8 cellular contexts compared by ENCODE assay signal in the genomic region with DNA sequence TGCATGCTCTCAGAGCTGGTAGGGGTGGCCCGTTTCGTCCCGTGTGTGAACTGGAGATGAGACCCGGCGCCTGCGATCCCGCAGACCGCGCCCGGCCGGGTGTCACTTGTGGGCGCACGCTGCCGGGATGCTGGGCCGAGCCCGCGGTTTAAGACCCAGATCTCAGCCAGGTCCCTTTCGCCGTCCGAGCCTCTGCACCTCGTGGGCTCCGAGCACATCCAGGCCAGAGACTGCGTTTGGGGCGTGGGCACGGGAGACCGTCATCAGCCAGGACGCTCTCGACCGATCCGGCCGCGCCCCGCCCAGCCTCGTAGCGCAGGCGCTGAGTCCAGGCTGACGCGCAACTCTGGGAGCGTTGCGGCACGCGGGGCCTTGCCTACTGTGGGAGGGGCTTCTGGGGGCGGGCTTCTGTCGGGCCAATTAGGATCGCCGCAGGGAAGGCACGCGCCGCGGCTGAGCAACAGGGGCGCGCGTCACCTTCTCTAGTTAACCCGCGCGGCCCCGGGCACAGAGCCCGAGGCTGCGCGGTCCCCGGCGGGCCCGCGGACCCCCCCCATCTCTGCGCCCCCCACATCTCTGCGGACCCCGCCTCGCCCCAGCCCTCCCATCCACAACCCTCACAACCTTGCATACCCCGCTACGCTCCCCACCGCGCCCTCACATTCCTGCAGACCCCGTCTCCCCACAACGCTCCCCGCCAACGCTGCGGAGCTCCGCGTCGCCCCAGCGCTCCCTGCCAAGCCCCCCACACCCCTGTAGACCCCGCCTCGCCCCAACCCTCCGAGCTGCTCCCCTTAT. TPM values are rescaled to one million over a fixed set of nuclear protein-coding genes. Genes with fewer than 3 reads are reported as not detected.
DNase-seq lines count a peak whose midpoint lies in the region; ATAC-seq and TF ChIP-seq lines count a peak whose summit lies in the region.

No MANE protein-coding gene starts in this region.

- H3K4me1 Mint-ChIP-seq in WTC11: 0 out of 2 replicates have a peak, but pooled peaks cover 5% of the 10 kb centered on the region

- H3K9me3 Mint-ChIP-seq in WTC11: no peaks in the 10 kb centered on the region

- peak overlapping the region; percentile 98 for H3K27ac Mint-ChIP-seq in WTC11

- TF ChIP-seq CTCF in WTC11 (IDR thresholded peaks at IDR 0.05): no peak
- TF ChIP-seq CTCF in cardiac fibroblast (IDR thresholded peaks at IDR 0.05; ENCODE audit: low read depth, low read length): no peak

- no peaks in the 10 kb centered on the region for H3K36me3 Mint-ChIP-seq in WTC11

- H3K27me3 Mint-ChIP-seq in WTC11 (ENCODE audit: low read depth): peaks cover 8% of the 10 kb centered on the region; the same call in 1 of the 2 replicates

- H3K4me3 ChIP-seq in cardiac fibroblast (replicated peaks in 1 of 2; ENCODE audit: low read depth in 2 of 2, low read length in 2 of 2): peak overlapping the region; percentile 61 to 63

- peak; percentile 71 for ATAC-seq in GM18907 (IDR thresholded peaks at IDR 0.05; ENCODE audit: unreplicated experiment)
- peak; percentile 66 for ATAC-seq in HG03139 (IDR thresholded peaks at IDR 0.05; ENCODE audit: unreplicated experiment)
- ATAC-seq in WTC11: peak; percentile 88

- DNase-seq in ACHN (peak; percentile 99), NCI-H2227 (lab: John Stamatoyannopoulos, UW; ENCODE audit: unreplicated experiment) (peak; percentile 99), WTC11 (ENCODE audit: low spot score) (peak; percentile 98), cardiac fibroblast (ENCODE audit: low read depth in 2 of 2) (peak; percentile 97 to 98), iris pigment epithelial cell (ENCODE audit: low read depth) (peak; percentile 97)
- DNase-seq in stimulated activated CD4-positive, alpha-beta T cell treated with anti-CD3 and anti-CD28 coated beads, Interleukin-12 subunit alpha, Interleukin-12 subunit beta, amount 100 ng/mL, for 24 hours (ENCODE audit: low read depth in 2 of 2): peak; percentile 93 to 98

- H3K4me3 Mint-ChIP-seq in WTC11: peak overlapping the region; percentile 94

- POLR2A ChIA-PET in WTC11 (lab: Charles Lee): interaction anchor here (0.9 to 2.4 kb wide), 6 partner anchors 12 to 72 kb away, joined by 3 to 17 read pairs (median 6); partner anchors contain the start of genes AMDHD2 and ATP6V0C

- CTCF ChIA-PET in WTC11 (lab: Charles Lee): interaction anchor here (0.5 to 2.0 kb wide), 15 partner anchors 8 to 528 kb away, joined by 3 to 13 read pairs (median 4); partner anchors contain the start of genes ABCA3, AMDHD2, ECI1 and NTN3

- in situ Hi-C loops in ACHN (cut with HindIII; ENCODE audit: low pct_ligation_motif_present, low pct_unique_long_range_greater_than_20kb, low sequenced_read_pairs): no loop called here

TF ChIP-seq in WTC11, 78 proteins besides CTCF, POLR2A, EP300 and RAD21 (continues in another document):
- TF ChIP-seq FOXK1 (CRISPR knock-in tag; IDR thresholded peaks at IDR 0.05): peak; percentile 95
- TF ChIP-seq ETV6 (CRISPR knock-in tag; IDR thresholded peaks at IDR 0.05): peak; percentile 93
- TF ChIP-seq NR1H2 (CRISPR knock-in tag; IDR thresholded peaks at IDR 0.05): no peak
- TF ChIP-seq ZBTB21 (CRISPR knock-in tag; IDR thresholded peaks at IDR 0.05; ENCODE audit: borderline replicate concordance): no peak; the same call in none of the 2 replicates
- TF ChIP-seq, protein P1, sequence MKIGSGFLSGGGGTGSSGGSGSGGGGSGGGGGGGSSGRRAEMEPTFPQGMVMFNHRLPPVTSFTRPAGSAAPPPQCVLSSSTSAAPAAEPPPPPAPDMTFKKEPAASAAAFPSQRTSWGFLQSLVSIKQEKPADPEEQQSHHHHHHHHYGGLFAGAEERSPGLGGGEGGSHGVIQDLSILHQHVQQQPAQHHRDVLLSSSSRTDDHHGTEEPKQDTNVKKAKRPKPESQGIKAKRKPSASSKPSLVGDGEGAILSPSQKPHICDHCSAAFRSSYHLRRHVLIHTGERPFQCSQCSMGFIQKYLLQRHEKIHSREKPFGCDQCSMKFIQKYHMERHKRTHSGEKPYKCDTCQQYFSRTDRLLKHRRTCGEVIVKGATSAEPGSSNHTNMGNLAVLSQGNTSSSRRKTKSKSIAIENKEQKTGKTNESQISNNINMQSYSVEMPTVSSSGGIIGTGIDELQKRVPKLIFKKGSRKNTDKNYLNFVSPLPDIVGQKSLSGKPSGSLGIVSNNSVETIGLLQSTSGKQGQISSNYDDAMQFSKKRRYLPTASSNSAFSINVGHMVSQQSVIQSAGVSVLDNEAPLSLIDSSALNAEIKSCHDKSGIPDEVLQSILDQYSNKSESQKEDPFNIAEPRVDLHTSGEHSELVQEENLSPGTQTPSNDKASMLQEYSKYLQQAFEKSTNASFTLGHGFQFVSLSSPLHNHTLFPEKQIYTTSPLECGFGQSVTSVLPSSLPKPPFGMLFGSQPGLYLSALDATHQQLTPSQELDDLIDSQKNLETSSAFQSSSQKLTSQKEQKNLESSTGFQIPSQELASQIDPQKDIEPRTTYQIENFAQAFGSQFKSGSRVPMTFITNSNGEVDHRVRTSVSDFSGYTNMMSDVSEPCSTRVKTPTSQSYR (CRISPR knock-in tag; IDR thresholded peaks at IDR 0.05): peak; percentile 46; the same call in 1 of the 2 replicates
- TF ChIP-seq, protein P2, sequence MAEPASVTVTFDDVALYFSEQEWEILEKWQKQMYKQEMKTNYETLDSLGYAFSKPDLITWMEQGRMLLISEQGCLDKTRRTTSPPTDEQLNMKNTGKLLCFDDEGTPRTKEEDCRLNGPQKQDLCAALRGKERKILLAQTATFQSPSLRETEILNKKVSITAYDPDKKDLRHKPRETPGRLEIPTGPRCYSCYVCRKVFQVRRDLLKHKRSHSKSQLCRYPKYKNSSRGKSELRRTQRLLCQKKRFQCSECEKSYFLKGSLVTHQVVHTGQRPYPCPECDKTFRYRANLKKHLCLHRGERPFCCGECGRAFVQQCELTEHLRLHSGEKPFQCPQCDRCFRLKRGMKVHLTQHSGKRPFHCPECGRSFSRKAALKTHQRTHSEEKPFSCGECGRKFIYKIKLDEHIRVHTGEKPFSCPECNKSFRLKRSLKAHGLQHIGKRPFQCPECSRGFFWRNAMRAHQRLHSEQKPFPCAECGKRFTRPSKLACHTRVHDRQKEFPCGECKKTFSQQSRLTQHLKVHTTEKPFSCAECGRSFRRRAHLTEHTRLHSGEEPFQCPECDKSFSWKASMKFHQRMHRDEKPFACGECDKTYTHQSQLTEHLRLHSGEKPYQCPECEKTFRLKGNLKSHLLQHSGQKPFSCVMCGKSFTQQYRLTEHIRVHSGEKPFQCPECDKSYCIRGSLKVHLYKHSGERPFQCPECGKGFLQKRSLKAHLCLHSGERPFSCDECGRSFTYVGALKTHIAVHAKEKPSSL (CRISPR knock-in tag; conservative IDR thresholded peaks at IDR 0.05): no peak
- TF ChIP-seq MYBL2 (CRISPR knock-in tag; IDR thresholded peaks at IDR 0.05): 0 out of 2 replicates have a peak, but pooled peaks have one; percentile 55
- no peak for TF ChIP-seq NR3C1 (CRISPR knock-in tag; conservative IDR thresholded peaks at IDR 0.05; ENCODE audit: low read depth)
- peak; percentile 77; the same call in 1 of the 2 replicates for TF ChIP-seq CREB1 (CRISPR knock-in tag; IDR thresholded peaks at IDR 0.05)
- TF ChIP-seq PRRX2 (CRISPR knock-in tag; IDR thresholded peaks at IDR 0.05): peak; percentile 64; the same call in 1 of the 2 replicates
- TF ChIP-seq NR2C2 (CRISPR knock-in tag; IDR thresholded peaks at IDR 0.05): no peak
- no peak for TF ChIP-seq HMGA2 (CRISPR knock-in tag; IDR thresholded peaks at IDR 0.05)
- TF ChIP-seq ZNF396 (CRISPR knock-in tag; IDR thresholded peaks at IDR 0.05; ENCODE audit: borderline replicate concordance): no peak
- TF ChIP-seq NFATC4 (CRISPR knock-in tag; IDR thresholded peaks at IDR 0.05): peak; percentile 57
- TF ChIP-seq, protein P3, sequence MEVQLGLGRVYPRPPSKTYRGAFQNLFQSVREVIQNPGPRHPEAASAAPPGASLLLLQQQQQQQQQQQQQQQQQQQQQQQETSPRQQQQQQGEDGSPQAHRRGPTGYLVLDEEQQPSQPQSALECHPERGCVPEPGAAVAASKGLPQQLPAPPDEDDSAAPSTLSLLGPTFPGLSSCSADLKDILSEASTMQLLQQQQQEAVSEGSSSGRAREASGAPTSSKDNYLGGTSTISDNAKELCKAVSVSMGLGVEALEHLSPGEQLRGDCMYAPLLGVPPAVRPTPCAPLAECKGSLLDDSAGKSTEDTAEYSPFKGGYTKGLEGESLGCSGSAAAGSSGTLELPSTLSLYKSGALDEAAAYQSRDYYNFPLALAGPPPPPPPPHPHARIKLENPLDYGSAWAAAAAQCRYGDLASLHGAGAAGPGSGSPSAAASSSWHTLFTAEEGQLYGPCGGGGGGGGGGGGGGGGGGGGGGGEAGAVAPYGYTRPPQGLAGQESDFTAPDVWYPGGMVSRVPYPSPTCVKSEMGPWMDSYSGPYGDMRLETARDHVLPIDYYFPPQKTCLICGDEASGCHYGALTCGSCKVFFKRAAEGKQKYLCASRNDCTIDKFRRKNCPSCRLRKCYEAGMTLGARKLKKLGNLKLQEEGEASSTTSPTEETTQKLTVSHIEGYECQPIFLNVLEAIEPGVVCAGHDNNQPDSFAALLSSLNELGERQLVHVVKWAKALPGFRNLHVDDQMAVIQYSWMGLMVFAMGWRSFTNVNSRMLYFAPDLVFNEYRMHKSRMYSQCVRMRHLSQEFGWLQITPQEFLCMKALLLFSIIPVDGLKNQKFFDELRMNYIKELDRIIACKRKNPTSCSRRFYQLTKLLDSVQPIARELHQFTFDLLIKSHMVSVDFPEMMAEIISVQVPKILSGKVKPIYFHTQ (CRISPR knock-in tag; IDR thresholded peaks at IDR 0.05): peak; percentile 68; the same call in 1 of the 2 replicates
- peak; percentile 81; the same call in 1 of the 2 replicates for TF ChIP-seq ESRRA (CRISPR knock-in tag; IDR thresholded peaks at IDR 0.05; ENCODE audit: borderline replicate concordance)

RNA-seq across cellular contexts. Expression of gene CEMP1, which starts 0.7 kb away (rescaled TPM):
- total RNA-seq in WTC11 (2021): 0.14 to 0.32 TPM (median 0.15 TPM) in 3 replicates

RNA-seq across cellular contexts. Expression of gene PDPK1, which starts 5.9 kb away (rescaled TPM):
- total RNA-seq in WTC11 (2021): 25.4 to 31.4 TPM (median 29.6 TPM) in 3 replicates

RNA-seq across cellular contexts. Expression of gene AMDHD2, which starts 11.7 kb away (rescaled TPM):
- 60.1 to 70.9 TPM (median 60.3 TPM) in 3 replicates for total RNA-seq in WTC11 (2021)

RNA-seq across cellular contexts. Expression of gene ATP6V0C, which starts 18.1 kb away (rescaled TPM):
- total RNA-seq in WTC11 (2021): 193 to 212 TPM (median 193 TPM) in 3 replicates

RNA-seq across cellular contexts. Expression of gene TBC1D24, which starts 57.0 kb away (rescaled TPM):
- total RNA-seq in WTC11 (2021): 17.3 to 21.0 TPM (median 17.8 TPM) in 3 replicates

Comparison
In these comparisons a context has a peak if more than half of its experiments do, and no peak if none do; other contexts are left out.
1. Peak in every context shown above with its lines: DNase-seq, ATAC-seq and H3K4me3 ChIP-seq.